8 cellular contexts compared by ENCODE assay signal in the genomic region with DNA sequence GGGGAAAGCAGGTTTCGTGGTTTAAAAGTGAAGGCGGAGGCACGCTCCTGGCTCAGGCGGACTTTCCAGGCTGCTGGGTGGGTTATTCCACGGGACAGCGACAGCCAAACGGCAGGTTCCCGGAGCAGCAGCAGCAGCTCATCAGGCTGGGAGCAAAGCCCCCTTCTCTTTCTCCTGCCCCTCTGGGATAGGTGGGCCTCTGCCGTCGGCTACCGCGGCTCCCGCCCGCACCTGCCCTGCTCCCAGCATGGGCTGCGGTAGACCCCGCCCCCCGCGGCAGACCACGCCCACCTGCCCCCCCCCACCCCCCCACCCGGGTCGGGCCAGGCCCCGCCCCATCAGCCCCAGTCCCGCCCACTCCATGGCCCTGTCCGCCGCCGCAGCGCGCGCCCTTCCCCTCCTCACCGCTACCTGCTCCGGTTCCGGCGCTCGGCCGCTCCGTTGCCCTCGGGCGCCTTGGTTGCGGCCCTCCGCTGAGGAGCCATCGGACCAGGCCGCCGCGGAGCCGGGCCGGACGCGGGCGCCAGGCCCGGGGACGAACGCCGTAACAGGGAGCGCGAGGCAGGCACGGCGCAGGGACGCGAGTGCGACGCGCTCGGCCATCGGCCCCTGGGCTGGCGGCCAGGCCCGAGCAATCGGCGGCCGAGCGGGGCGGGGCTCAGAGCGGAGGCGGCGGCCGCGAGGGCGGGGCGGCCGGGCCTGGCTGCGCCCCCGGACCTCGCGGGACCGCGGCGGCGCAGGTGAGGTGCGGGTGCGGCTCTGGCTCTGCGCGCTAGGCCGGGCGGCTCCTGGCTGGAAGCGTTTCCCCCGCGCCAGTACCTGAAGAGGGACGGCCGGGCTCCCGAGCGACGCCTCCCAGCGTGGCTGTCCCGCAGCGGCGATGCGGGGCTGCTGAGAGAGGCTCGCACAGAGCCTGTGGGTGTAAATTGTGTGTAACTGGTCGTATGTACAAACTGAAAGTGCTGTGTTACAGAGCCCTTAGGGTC. TPM values are rescaled to one million over a fixed set of nuclear protein-coding genes. Genes with fewer than 3 reads are reported as not detected.
DNase-seq lines count a peak whose midpoint lies in the region; ATAC-seq and TF ChIP-seq lines count a peak whose summit lies in the region.

A gene (plus strand): TSS at position 347 of the 986 bp plus-strand sequence. CDS start 1,453 bp downstream, outside the sequence.
A gene with protein sequence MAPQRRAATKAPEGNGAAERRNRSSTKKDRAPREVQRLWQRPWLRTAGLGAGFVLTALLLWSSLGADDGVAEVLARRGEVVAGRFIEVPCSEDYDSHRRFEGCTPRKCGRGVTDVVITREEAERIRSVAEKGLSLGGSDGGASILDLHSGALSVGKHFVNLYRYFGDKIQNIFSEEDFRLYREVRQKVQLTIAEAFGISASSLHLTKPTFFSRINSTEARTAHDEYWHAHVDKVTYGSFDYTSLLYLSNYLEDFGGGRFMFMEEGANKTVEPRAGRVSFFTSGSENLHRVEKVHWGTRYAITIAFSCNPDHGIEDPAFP (minus strand): TSS at position 586 of the 986 bp plus-strand sequence. CDS start 101 bp downstream, at position 485.

- ATAC-seq in CD8-positive, alpha-beta T cell, result peak; percentile 85
- peak; percentile 81 for ATAC-seq in GM19452 (IDR thresholded peaks at IDR 0.05; ENCODE audit: unreplicated experiment)
- peak; percentile 74 for ATAC-seq in HG03571 (IDR thresholded peaks at IDR 0.05; ENCODE audit: unreplicated experiment)

- no peaks in the 10 kb centered on the region for H3K27me3 Mint-ChIP-seq in CD8-positive, alpha-beta T cell (ENCODE audit: low read depth)

- peaks cover 29% of the 10 kb centered on the region for H3K4me1 ChIP-seq in CD8-positive, alpha-beta T cell (ENCODE audit: insufficient read depth, low read length)

- H3K9me3 Mint-ChIP-seq in CD8-positive, alpha-beta T cell, result no peaks in the 10 kb centered on the region

- peak; percentile 72 to 94 (median 81) for DNase-seq in CD8-positive, alpha-beta T cell
- DNase-seq in NCI-H82 treated with DMSO at 0.1 percent for 48 hours (lab: John Stamatoyannopoulos, UW; ENCODE audit: unreplicated experiment) (peak; percentile 53), medulla oblongata (ENCODE audit: extremely low spot score) (peak; percentile 83)
- DNase-seq in activated CD8-positive, alpha-beta memory T cell treated with anti-CD3 and anti-CD28 coated beads for 1 hour (ENCODE audit: extremely low read depth in 1 of 2, low read depth in 1 of 2), result peak; percentile 53 to 74
- DNase-seq in effector CD8-positive, alpha-beta T cell (lab: John Stamatoyannopoulos, UW), result peak; percentile 72
- DNase-seq in stimulated activated CD4-positive, alpha-beta T cell treated with anti-CD3 and anti-CD28 coated beads, TNF-alpha, amount 100 ng/mL, for 48 hours (ENCODE audit: low read depth in 3 of 3), result peak; percentile 62 to 78 (median 66)

- H3K27me3 ChIP-seq in CD8-positive, alpha-beta T cell (ENCODE audit: insufficient read depth, low read length), result no peaks in the 10 kb centered on the region

- peak within 1 kb of the TSS; percentile 64 for H3K27ac Mint-ChIP-seq in CD8-positive, alpha-beta T cell

- H3K4me3 ChIP-seq in CD8-positive, alpha-beta T cell (ENCODE audit: low read depth, low read length), result peak within 1 kb of the TSS; percentile 81

- H3K4me3 Mint-ChIP-seq in CD8-positive, alpha-beta T cell, result peak within 1 kb of the TSS; percentile 85

- POLR2A ChIA-PET in CD8-positive, alpha-beta T cell (lab: Charles Lee), result interaction anchor here (0.8 to 1.3 kb wide), 5 partner anchors 11 to 101 kb away, joined by 3 to 6 read pairs (median 3); a partner anchor contains a TSS

- peaks cover 6% of the 10 kb centered on the region for H3K36me3 ChIP-seq in CD8-positive, alpha-beta T cell (ENCODE audit: insufficient read depth, low read length)

- peaks cover 29% of the 10 kb centered on the region for H3K4me1 Mint-ChIP-seq in CD8-positive, alpha-beta T cell (ENCODE audit: low read depth)

- no peaks in the 10 kb centered on the region for H3K9me3 ChIP-seq in CD8-positive, alpha-beta T cell (ENCODE audit: low read length)

- CTCF ChIA-PET in CD8-positive, alpha-beta T cell (lab: Charles Lee), result interaction anchor here (0.6 to 2.4 kb wide), 6 partner anchors 66 to 115 kb away, joined by 3 to 12 read pairs (median 3); no protein-coding TSS in a partner anchor

- intact Hi-C loops in CD8-positive, alpha-beta T cell (cut with DNase I, micrococcal nuclease), result loop anchor here (1.0 to 10.0 kb wide), 11 partner anchors 31 to 333 kb away; a partner anchor contains a TSS

- peak within 1 kb of the TSS; percentile 63 for H3K27ac ChIP-seq in CD8-positive, alpha-beta T cell (ENCODE audit: low read depth, low read length)

- H3K36me3 Mint-ChIP-seq in CD8-positive, alpha-beta T cell, result peaks cover 26% of the 10 kb centered on the region

- TF ChIP-seq CTCF in CD8-positive, alpha-beta T cell (IDR thresholded peaks at IDR 0.05), result no peak

RNA-seq across cellular contexts. Expression of the first gene that starts in this region (rescaled TPM):
- 10 to 100 TPM; 24.6 to 25.0 TPM for total RNA-seq in CD8-positive, alpha-beta T cell

RNA-seq across cellular contexts. Expression of the second gene that starts in this region (rescaled TPM):
- total RNA-seq in CD8-positive, alpha-beta T cell, result 10 to 100 TPM; 11.4 to 14.1 TPM

Comparison
In these comparisons a context has a peak if more than half of its experiments do, and no peak if none do; other contexts are left out.
1. Peak in every context shown above with its lines: DNase-seq, ATAC-seq, H3K4me3 ChIP-seq and H3K27ac ChIP-seq.